ENCODE assay signal across 12 cellular contexts in the genomic region with DNA sequence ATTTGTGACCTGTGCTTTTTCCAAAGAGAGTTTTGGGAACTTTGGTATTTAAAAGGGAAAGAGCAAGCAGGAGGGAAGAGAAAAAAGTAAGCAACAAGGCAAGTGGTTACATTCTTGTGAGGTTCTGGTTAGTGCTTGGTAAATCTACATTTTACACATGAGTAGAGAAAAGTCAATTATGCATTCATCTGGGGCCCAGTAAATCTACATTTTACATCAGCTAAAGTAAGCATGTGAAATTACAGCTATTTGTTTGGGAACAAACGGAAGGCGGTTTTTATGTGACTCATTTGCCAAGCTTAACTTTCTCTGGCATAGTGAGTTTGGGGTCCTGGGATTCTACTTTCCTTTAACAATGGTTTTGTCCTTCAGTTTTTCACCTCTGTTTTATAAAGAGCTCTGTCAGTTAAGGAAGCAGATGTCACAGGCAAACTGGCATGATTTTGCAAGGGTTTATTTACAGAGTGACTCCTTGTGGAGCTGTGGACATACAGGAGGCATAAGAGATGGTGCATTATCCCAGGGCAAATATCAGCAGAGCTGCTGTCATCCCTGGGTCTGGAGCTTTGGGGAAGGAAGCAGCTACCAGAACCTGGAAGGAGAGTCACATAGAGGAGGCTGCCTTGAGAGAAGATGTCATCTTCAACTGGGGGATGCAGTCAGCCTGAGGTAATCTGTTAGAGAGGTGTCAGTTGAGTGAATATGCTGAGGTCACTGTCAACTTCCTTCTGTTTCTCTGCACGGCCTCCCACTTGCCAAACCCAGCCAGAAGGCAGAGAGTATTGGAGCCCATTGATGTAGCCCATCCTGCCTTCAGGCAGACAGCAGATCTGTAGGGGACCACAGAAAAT.
DNase-seq lines count a peak whose midpoint lies in the region; ATAC-seq and TF ChIP-seq lines count a peak whose summit lies in the region.
"Had no signal": no experiment of that assay in that cellular context is flagged by ENCODE, and none has a peak within 500 bp of the region (broad histone marks: within the 10 kb centered on the region; RNA-seq: fewer than 3 reads in every experiment).

No MANE protein-coding gene starts in this region.

- peak; percentile 52; the same call in 1 of the 3 replicates for ATAC-seq in RWPE2 (ENCODE audit: low read depth)
- peak; percentile 76 for ATAC-seq in effector memory CD8-positive, alpha-beta T cell (replicated peaks)
- no peak for ATAC-seq in stimulated activated memory B cell treated with anti-CD40 and anti-IgM and Interleukin-4, amounts not matched to agents 10 μg/mL and 1 μg/mL and 100 μg/mL, for 72 hours
- ATAC-seq in GM18873 (IDR thresholded peaks at IDR 0.05; ENCODE audit: low FRiP score, unreplicated experiment): no peak
- no peak for ATAC-seq in left colon
- ATAC-seq: A549 had no signal

- H3K9me3 ChIP-seq in RWPE2 (ENCODE audit: severe bottlenecking): no peaks in the 10 kb centered on the region
- H3K9me3 ChIP-seq: A549 had no signal

- peak; percentile 24 to 62 for DNase-seq in NOMO-1 (lab: John Stamatoyannopoulos, UW; ENCODE audit: unreplicated experiment in 2 of 2)
- no peak for DNase-seq in NOMO-1 treated with dmso at 0.1 percent for 144 hours (lab: John Stamatoyannopoulos, UW; ENCODE audit: unreplicated experiment)
- no peak for DNase-seq in RWPE2 (ENCODE audit: low spot score)
- peak in 2 of 3 experiments; percentile 4 to 14 for DNase-seq in effector memory CD8-positive, alpha-beta T cell
- DNase-seq in amniotic stem cell (lab: John Stamatoyannopoulos, UW): no peak
- DNase-seq in left colon: no peak
- DNase-seq: activated effector memory CD4-positive, alpha-beta T cell treated with anti-CD3 and anti-CD28 coated beads, Interleukin-2, amount 50 U/mL, for 16 hours; Karpas-422 had no signal

- no peak for TF ChIP-seq CTCF in RWPE2 (IDR thresholded peaks at IDR 0.05; ENCODE audit: poor library complexity, severe bottlenecking)

- H3K4me3 ChIP-seq in RWPE2 (ENCODE audit: severe bottlenecking): no peak overlapping the region
- H3K4me3 ChIP-seq: A549, smooth muscle cell had no signal

- no peaks in the 10 kb centered on the region for H3K36me3 Mint-ChIP-seq in effector memory CD8-positive, alpha-beta T cell (ENCODE audit: insufficient read depth)
- H3K36me3 Mint-ChIP-seq in stimulated activated memory B cell treated with anti-CD40 and anti-IgM and Interleukin-4, amounts not matched to agents 10 μg/mL and 1 μg/mL and 100 μg/mL, for 72 hours: no peaks in the 10 kb centered on the region

- no peaks in the 10 kb centered on the region for H3K27me3 ChIP-seq in RWPE2 (ENCODE audit: insufficient read depth, poor library complexity, severe bottlenecking)

- H3K4me1 ChIP-seq in RWPE2 (ENCODE audit: insufficient read depth, poor library complexity, severe bottlenecking): peaks cover 7% of the 10 kb centered on the region
- H3K4me1 ChIP-seq: A549 had no signal

- H3K9me3 Mint-ChIP-seq in effector memory CD8-positive, alpha-beta T cell: peaks cover 0 to 2% of the 10 kb centered on the region in 2 donors
- H3K9me3 Mint-ChIP-seq in stimulated activated memory B cell treated with anti-CD40 and anti-IgM and Interleukin-4, amounts not matched to agents 10 μg/mL and 1 μg/mL and 100 μg/mL, for 72 hours: peaks cover 2% of the 10 kb centered on the region

- H3K27ac ChIP-seq in RWPE2 (ENCODE audit: poor library complexity, severe bottlenecking): no peak overlapping the region
- H3K27ac ChIP-seq: A549 had no signal

- H3K36me3 ChIP-seq in RWPE2 (ENCODE audit: low read depth): no peaks in the 10 kb centered on the region

- H3K27me3 Mint-ChIP-seq in effector memory CD8-positive, alpha-beta T cell: no peaks in the 10 kb centered on the region
- H3K27me3 Mint-ChIP-seq in stimulated activated memory B cell treated with anti-CD40 and anti-IgM and Interleukin-4, amounts not matched to agents 10 μg/mL and 1 μg/mL and 100 μg/mL, for 72 hours: no peaks in the 10 kb centered on the region

- H3K4me3 Mint-ChIP-seq in effector memory CD8-positive, alpha-beta T cell: peak overlapping the region in 1 of 2 donors; percentile 20
- H3K4me3 Mint-ChIP-seq in stimulated activated memory B cell treated with anti-CD40 and anti-IgM and Interleukin-4, amounts not matched to agents 10 μg/mL and 1 μg/mL and 100 μg/mL, for 72 hours: no peak overlapping the region

- peak overlapping the region in 1 of 2 donors; percentile 4 for H3K27ac Mint-ChIP-seq in effector memory CD8-positive, alpha-beta T cell
- H3K27ac Mint-ChIP-seq in stimulated activated memory B cell treated with anti-CD40 and anti-IgM and Interleukin-4, amounts not matched to agents 10 μg/mL and 1 μg/mL and 100 μg/mL, for 72 hours: peak overlapping the region; percentile 61

- intact Hi-C loops in left colon (cut with DNase I, micrococcal nuclease): no loop called here

- peaks cover 17 to 35% of the 10 kb centered on the region in 2 donors for H3K4me1 Mint-ChIP-seq in effector memory CD8-positive, alpha-beta T cell (ENCODE audit: low read depth in 2 of 2)
- peaks cover 36% of the 10 kb centered on the region for H3K4me1 Mint-ChIP-seq in stimulated activated memory B cell treated with anti-CD40 and anti-IgM and Interleukin-4, amounts not matched to agents 10 μg/mL and 1 μg/mL and 100 μg/mL, for 72 hours

Comparison
In these comparisons a context has a peak if more than half of its experiments do, and no peak if none do; other contexts are left out.
1. DNase-seq: peak in NOMO-1 (2 of 2) and effector memory CD8-positive, alpha-beta T cell (2 of 3); none in NOMO-1 treated with dmso at 0.1 percent for 144 hours (single experiment), RWPE2 (single experiment), amniotic stem cell (single experiment) and left colon (0 of 2).
2. ATAC-seq: peak in RWPE2 (single experiment) and effector memory CD8-positive, alpha-beta T cell (single experiment); none in stimulated activated memory B cell treated with anti-CD40 and anti-IgM and Interleukin-4, amounts not matched to agents 10 μg/mL and 1 μg/mL and 100 μg/mL, for 72 hours (single experiment), GM18873 (single experiment) and left colon (single experiment).